ENCODE assay signal across 10 cellular contexts in the genomic region with DNA sequence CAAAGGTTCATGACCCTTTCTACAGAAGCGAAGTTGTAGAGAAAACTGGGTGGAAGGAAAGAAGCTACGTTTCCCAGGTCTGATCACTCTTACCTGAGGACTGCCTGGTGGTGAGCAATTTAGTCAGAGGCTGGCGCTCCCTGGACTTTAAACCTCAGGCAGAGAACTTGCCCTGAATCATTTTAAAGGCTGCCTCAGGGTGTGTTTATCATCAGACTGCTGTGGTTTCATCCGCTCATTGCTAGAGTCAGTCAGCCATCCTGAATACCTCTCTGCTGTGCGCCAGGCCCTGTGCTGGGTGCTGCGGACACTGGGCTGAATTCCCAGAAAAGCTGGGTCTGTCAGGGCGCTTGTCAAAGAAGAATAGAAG. TPM values are rescaled to one million over a fixed set of nuclear protein-coding genes. Genes with fewer than 3 reads are reported as not detected.
DNase-seq lines count a peak whose midpoint lies in the region; ATAC-seq and TF ChIP-seq lines count a peak whose summit lies in the region.
"Had no signal": no experiment of that assay in that cellular context is flagged by ENCODE, and none has a peak within 500 bp of the region (broad histone marks: within the 10 kb centered on the region; RNA-seq: fewer than 3 reads in every experiment).

No MANE protein-coding gene starts in this region.

- peak overlapping the region; percentile 91; the same call in 1 of the 3 replicates for H3K4me3 Mint-ChIP-seq in GM23338
- H3K4me3 Mint-ChIP-seq in activated T-helper 1 cell treated with anti-CD3 and anti-CD28 coated beads, Interleukin-12 subunit alpha, Interleukin-12 subunit beta, Interleukin-2, Interleukin-4 antibody, amounts not matched to agents 30 ng/mL and 10 ng/mL and 1 ng/mL, durations not matched to agents 14 hours and 24 hours and 36 hours = no peak overlapping the region
- H3K4me3 Mint-ChIP-seq: T-helper 2 cell treated with Interferon-gamma antibody and Interleukin-4, amounts not matched to agents 5 μg/mL and 100 μg/mL, for 36 hours had no signal

- peaks cover 33% of the 10 kb centered on the region for H3K36me3 Mint-ChIP-seq in GM23338 (ENCODE audit: low read depth)
- no peaks in the 10 kb centered on the region for H3K36me3 Mint-ChIP-seq in activated T-helper 1 cell treated with anti-CD3 and anti-CD28 coated beads, Interleukin-12 subunit alpha, Interleukin-12 subunit beta, Interleukin-2, Interleukin-4 antibody, amounts not matched to agents 30 ng/mL and 10 ng/mL and 1 ng/mL, durations not matched to agents 14 hours and 24 hours and 36 hours (ENCODE audit: low read depth)

- 0 out of 2 replicates have a peak, but pooled peaks cover 7% of the 10 kb centered on the region for H4K20me1 ChIP-seq in GM23338 (replicated peaks; ENCODE audit: insufficient read depth)

- no peak overlapping the region for H3K27ac ChIP-seq in GM23338 (ENCODE audit: low read depth)

- peaks cover 13% of the 10 kb centered on the region for H3K4me1 ChIP-seq in GM23338 (ENCODE audit: insufficient read depth)

- no peak overlapping the region for H2AFZ ChIP-seq in GM23338

- H3K4me3 ChIP-seq in GM23338 = peak overlapping the region; percentile 83

- no peak for DNase-seq in GM23338 (ENCODE audit: low spot score)
- DNase-seq in T1000 (lab: John Stamatoyannopoulos, UW) = peak; percentile 43
- peak; percentile 82 for DNase-seq in iris pigment epithelial cell (ENCODE audit: low read depth)
- peak; percentile 90 for DNase-seq in renal cortical epithelial cell (ENCODE audit: low read depth)
- no peak for DNase-seq in NOMO-1 treated with dmso at 0.1 percent for 144 hours (lab: John Stamatoyannopoulos, UW; ENCODE audit: unreplicated experiment)
- no peak for DNase-seq in activated T-helper 1 cell treated with anti-CD3 and anti-CD28 coated beads, Interleukin-12 subunit alpha, Interleukin-12 subunit beta, Interleukin-2, Interleukin-4 antibody, amounts not matched to agents 30 ng/mL and 10 ng/mL and 1 ng/mL, durations not matched to agents 14 hours and 24 hours and 36 hours (ENCODE audit: low spot score)
- no peak for DNase-seq in posterior vena cava (ENCODE audit: low spot score)

- no peaks in the 10 kb centered on the region; the same call in 1 of the 2 replicates for H3K9me2 ChIP-seq in GM23338 (ENCODE audit: insufficient read depth)

- H3K36me3 ChIP-seq in GM23338 (ENCODE audit: insufficient read depth) = no peaks in the 10 kb centered on the region; the same call in 1 of the 2 replicates
- H3K36me3 ChIP-seq: HAP-1 had no signal

- intact Hi-C loops in activated T-helper 1 cell treated with anti-CD3 and anti-CD28 coated beads, Interleukin-12 subunit alpha, Interleukin-12 subunit beta, Interleukin-2, Interleukin-4 antibody, amounts not matched to agents 30 ng/mL and 10 ng/mL and 1 ng/mL, durations not matched to agents 14 hours and 24 hours and 36 hours (cut with micrococcal nuclease) = no loop called here
- intact Hi-C loops in posterior vena cava (cut with DNase I) = loop anchor here in 1 of 2 donors (5.0 to 10.0 kb wide), 2 partner anchors 33 to 110 kb away; no protein-coding TSS in a partner anchor

- H3K27me3 ChIP-seq in GM23338 (ENCODE audit: insufficient read depth) = peaks cover 6% of the 10 kb centered on the region; the same call in 1 of the 2 replicates

- H3K4me2 ChIP-seq in GM23338 = peak overlapping the region; percentile 99

- H3K4me1 Mint-ChIP-seq in GM23338 = peaks cover 35% of the 10 kb centered on the region
- H3K4me1 Mint-ChIP-seq in activated T-helper 1 cell treated with anti-CD3 and anti-CD28 coated beads, Interleukin-12 subunit alpha, Interleukin-12 subunit beta, Interleukin-2, Interleukin-4 antibody, amounts not matched to agents 30 ng/mL and 10 ng/mL and 1 ng/mL, durations not matched to agents 14 hours and 24 hours and 36 hours (ENCODE audit: low read depth) = peaks cover 8% of the 10 kb centered on the region

- peaks cover 5% of the 10 kb centered on the region; the same call in 1 of the 2 replicates for H3F3A ChIP-seq in GM23338 (replicated peaks; ENCODE audit: low read depth)

- H3K79me2 ChIP-seq in GM23338 (replicated peaks; ENCODE audit: insufficient read depth) = peaks cover 21% of the 10 kb centered on the region

- H3K27me3 Mint-ChIP-seq in GM23338 (ENCODE audit: insufficient read depth, low read depth, poor library complexity) = peaks cover 16% of the 10 kb centered on the region
- peaks cover 34% of the 10 kb centered on the region for H3K27me3 Mint-ChIP-seq in activated T-helper 1 cell treated with anti-CD3 and anti-CD28 coated beads, Interleukin-12 subunit alpha, Interleukin-12 subunit beta, Interleukin-2, Interleukin-4 antibody, amounts not matched to agents 30 ng/mL and 10 ng/mL and 1 ng/mL, durations not matched to agents 14 hours and 24 hours and 36 hours (ENCODE audit: insufficient read depth)

- no peak for TF ChIP-seq CTCF in GM23338 (conservative IDR thresholded peaks at IDR 0.05; ENCODE audit: low read depth in 2 of 2)

- H3K27ac Mint-ChIP-seq in GM23338 = no peak overlapping the region
- no peak overlapping the region for H3K27ac Mint-ChIP-seq in activated T-helper 1 cell treated with anti-CD3 and anti-CD28 coated beads, Interleukin-12 subunit alpha, Interleukin-12 subunit beta, Interleukin-2, Interleukin-4 antibody, amounts not matched to agents 30 ng/mL and 10 ng/mL and 1 ng/mL, durations not matched to agents 14 hours and 24 hours and 36 hours
- H3K27ac Mint-ChIP-seq: T-helper 2 cell treated with Interferon-gamma antibody and Interleukin-4, amounts not matched to agents 5 μg/mL and 100 μg/mL, for 36 hours had no signal

- ATAC-seq in GM23338 (no peak), GM18517 (IDR thresholded peaks at IDR 0.05; ENCODE audit: unreplicated experiment) (no peak)

- H3K9me3 Mint-ChIP-seq in GM23338 = peaks cover 18% of the 10 kb centered on the region
- peaks cover 8% of the 10 kb centered on the region for H3K9me3 Mint-ChIP-seq in activated T-helper 1 cell treated with anti-CD3 and anti-CD28 coated beads, Interleukin-12 subunit alpha, Interleukin-12 subunit beta, Interleukin-2, Interleukin-4 antibody, amounts not matched to agents 30 ng/mL and 10 ng/mL and 1 ng/mL, durations not matched to agents 14 hours and 24 hours and 36 hours
- H3K9me3 Mint-ChIP-seq: T-helper 2 cell treated with Interferon-gamma antibody and Interleukin-4, amounts not matched to agents 5 μg/mL and 100 μg/mL, for 36 hours had no signal

RNA-seq across cellular contexts. Expression of gene DTX4, which starts 2.7 kb away (rescaled TPM):
- 13.8 and 14.7 TPM in 2 replicates for total RNA-seq in GM23338 (2014; rRNA removed; shearing (Covaris generic))
- 4.2 and 4.3 TPM in 2 replicates for polyA plus RNA-seq in GM23338 (2016; fragmentation: Nextera tagmentation; extraction: Ambion mirVana)
- total RNA-seq in renal cortical epithelial cell = 1.7 and 17.0 TPM in 2 replicates
- total RNA-seq in activated T-helper 1 cell treated with anti-CD3 and anti-CD28 coated beads, Interleukin-12 subunit alpha, Interleukin-12 subunit beta, Interleukin-2, Interleukin-4 antibody, amounts not matched to agents 30 ng/mL and 10 ng/mL and 1 ng/mL, durations not matched to agents 14 hours and 24 hours and 36 hours = 0.05 TPM in 2 replicates
- total RNA-seq in posterior vena cava = 1 to 10 TPM; 1.9 to 2.0 TPM

RNA-seq across cellular contexts. Expression of gene FAM111A, which starts 32.0 kb away (rescaled TPM):
- 31.7 and 38.1 TPM in 2 replicates for total RNA-seq in GM23338 (2014; rRNA removed; shearing (Covaris generic))
- polyA plus RNA-seq in GM23338 (2016; fragmentation: Nextera tagmentation; extraction: Ambion mirVana) = 18.9 and 23.0 TPM in 2 replicates
- 29.7 and 39.4 TPM in 2 replicates for total RNA-seq in renal cortical epithelial cell
- total RNA-seq in activated T-helper 1 cell treated with anti-CD3 and anti-CD28 coated beads, Interleukin-12 subunit alpha, Interleukin-12 subunit beta, Interleukin-2, Interleukin-4 antibody, amounts not matched to agents 30 ng/mL and 10 ng/mL and 1 ng/mL, durations not matched to agents 14 hours and 24 hours and 36 hours = 64.8 and 66.4 TPM in 2 replicates
- total RNA-seq in posterior vena cava = 10 to 100 TPM; 15.5 to 23.6 TPM

RNA-seq across cellular contexts. Expression of gene MPEG1, which starts 38.1 kb away (rescaled TPM):
- total RNA-seq in GM23338 (2014; rRNA removed; shearing (Covaris generic)) = not detected in 2 replicates
- polyA plus RNA-seq in GM23338 (2016; fragmentation: Nextera tagmentation; extraction: Ambion mirVana) = 0.07 TPM in 1 of 2 replicates, not detected in the other
- total RNA-seq in renal cortical epithelial cell (not detected in 2 replicates), posterior vena cava (10 to 100 TPM; 20.4 to 44.8 TPM)
- total RNA-seq in activated T-helper 1 cell treated with anti-CD3 and anti-CD28 coated beads, Interleukin-12 subunit alpha, Interleukin-12 subunit beta, Interleukin-2, Interleukin-4 antibody, amounts not matched to agents 30 ng/mL and 10 ng/mL and 1 ng/mL, durations not matched to agents 14 hours and 24 hours and 36 hours = not detected in 2 replicates

Comparison
In these comparisons a context has a peak if more than half of its experiments do, and no peak if none do; other contexts are left out.
1. DNase-seq: peak in T1000 (single experiment), iris pigment epithelial cell (single experiment) and renal cortical epithelial cell (single experiment); none in GM23338 (single experiment), NOMO-1 treated with dmso at 0.1 percent for 144 hours (single experiment), activated T-helper 1 cell treated with anti-CD3 and anti-CD28 coated beads, Interleukin-12 subunit alpha, Interleukin-12 subunit beta, Interleukin-2, Interleukin-4 antibody, amounts not matched to agents 30 ng/mL and 10 ng/mL and 1 ng/mL, durations not matched to agents 14 hours and 24 hours and 36 hours (single experiment) and posterior vena cava (single experiment).
2. RNA of gene MPEG1, which starts 38.1 kb away (total RNA-seq): 20.4 to 44.8 TPM in posterior vena cava; not detected in GM23338, not detected in renal cortical epithelial cell and not detected in activated T-helper 1 cell treated with anti-CD3 and anti-CD28 coated beads, Interleukin-12 subunit alpha, Interleukin-12 subunit beta, Interleukin-2, Interleukin-4 antibody, amounts not matched to agents 30 ng/mL and 10 ng/mL and 1 ng/mL, durations not matched to agents 14 hours and 24 hours and 36 hours; every median in the first group is over 10 times any median in the second.